In the genomic region with DNA sequence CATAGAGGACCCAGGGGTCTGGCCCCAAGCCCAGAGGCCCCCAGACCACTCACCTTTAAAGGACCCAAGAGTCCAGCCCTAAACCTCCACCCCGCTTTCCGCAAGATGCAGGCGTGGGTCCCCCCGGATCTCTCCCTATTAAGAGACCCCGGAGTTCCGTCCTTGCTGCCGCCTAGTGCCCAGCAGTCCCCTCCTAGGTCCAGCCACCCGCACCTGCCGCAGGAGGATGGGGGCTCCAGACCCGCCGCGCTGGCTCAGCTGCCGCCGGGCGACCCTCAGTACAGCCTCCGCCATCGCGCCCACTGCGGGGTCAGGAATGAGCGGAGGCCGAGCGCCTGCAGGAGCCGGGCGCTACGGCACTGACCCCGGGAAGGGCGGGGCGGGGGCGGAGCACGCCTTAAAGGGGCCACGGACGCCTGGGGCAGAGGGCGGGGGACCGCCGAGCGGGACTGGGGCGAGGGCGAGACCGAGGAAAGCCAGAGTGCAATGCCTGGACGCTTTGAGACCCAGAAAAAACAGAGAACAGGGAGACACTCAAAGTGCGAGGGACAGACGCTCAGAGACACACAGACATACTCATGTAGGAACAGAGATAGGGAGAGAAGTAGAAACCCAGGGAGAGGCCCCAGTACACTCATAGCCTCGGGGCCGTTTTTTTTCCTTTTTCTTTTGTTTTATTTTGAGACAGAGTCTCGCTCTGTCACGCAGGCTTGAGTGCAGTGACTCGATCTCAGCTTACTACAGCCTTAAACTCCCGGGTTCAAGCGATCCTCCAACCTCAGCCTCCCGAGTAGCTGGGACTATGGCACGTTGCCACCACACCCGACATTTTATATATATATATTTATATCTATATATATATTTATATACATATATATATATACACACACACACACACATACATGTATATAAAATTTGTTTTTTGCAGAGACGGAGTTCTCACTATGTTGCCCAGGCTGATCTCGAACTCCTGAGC, we compare ENCODE assay signal across 8 cellular contexts.
A peak's percentile ranks its signal among the peaks of the same experiment; 100 is the strongest.
DNase-seq lines count a peak whose midpoint lies in the region; ATAC-seq lines count a peak whose summit lies in the region.

A gene with protein sequence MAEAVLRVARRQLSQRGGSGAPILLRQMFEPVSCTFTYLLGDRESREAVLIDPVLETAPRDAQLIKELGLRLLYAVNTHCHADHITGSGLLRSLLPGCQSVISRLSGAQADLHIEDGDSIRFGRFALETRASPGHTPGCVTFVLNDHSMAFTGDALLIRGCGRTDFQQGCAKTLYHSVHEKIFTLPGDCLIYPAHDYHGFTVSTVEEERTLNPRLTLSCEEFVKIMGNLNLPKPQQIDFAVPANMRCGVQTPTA (minus strand): TSS at position 318 of the 976 bp plus-strand sequence. CDS start 24 bp downstream, at position 294.

- DNase-seq in NCI-H526 (lab: John Stamatoyannopoulos, UW) = peak; percentile 23 to 92
- peak; percentile 86 for DNase-seq in activated CD4-positive, alpha-beta T cell treated with anti-CD3 and anti-CD28 coated beads for 48 hours
- DNase-seq in dedifferentiated amniotic fluid mesenchymal stem cell (ENCODE audit: extremely low spot score) = peak; percentile 46
- DNase-seq in left kidney (ENCODE audit: low read depth, low spot score) = peak; percentile 90
- DNase-seq in stimulated activated CD4-positive, alpha-beta T cell treated with anti-CD3 and anti-CD28 coated beads, Interleukin-2, amount 100 ng/mL, for 24 hours = peak; percentile 79 to 87

- ATAC-seq in GM18502 (IDR thresholded peaks at IDR 0.05; ENCODE audit: poor library complexity, unreplicated experiment) = peak; percentile 70
- ATAC-seq in HG02884 (IDR thresholded peaks at IDR 0.05; ENCODE audit: unreplicated experiment) = peak; percentile 63
- no peak for ATAC-seq in HG03457 (IDR thresholded peaks at IDR 0.05; ENCODE audit: unreplicated experiment)
